11 cellular contexts compared by ENCODE assay signal in genomic region chr1:40399984-40400704, GRCh38. TPM values are rescaled to one million over a fixed set of nuclear protein-coding genes. Genes with fewer than 3 reads are reported as not detected.
DNase-seq lines count a peak whose midpoint lies in the region; ATAC-seq, FAIRE-seq and TF ChIP-seq lines count a peak whose summit lies in the region.
"Had no signal": no experiment of that assay in that cellular context is flagged by ENCODE, and none has a peak within 500 bp of the region (broad histone marks: within the 10 kb centered on the region; RNA-seq: fewer than 3 reads in every experiment).

No MANE protein-coding gene starts in this region.

- peak overlapping the region; percentile 8 to 83 (median 61) for H3K27ac Mint-ChIP-seq in immature natural killer cell

- no peaks in the 10 kb centered on the region for H3K36me3 Mint-ChIP-seq in immature natural killer cell

- H3K9me3 Mint-ChIP-seq in immature natural killer cell: no peaks in the 10 kb centered on the region

- DNase-seq in GM10266 (ENCODE audit: extremely low spot score) (peak; percentile 77), MV-4-11 (lab: John Stamatoyannopoulos, UW) (peak; percentile 54), immature natural killer cell (no peak), HuH-7 (ENCODE audit: low spot score) (no peak), D721Med (ENCODE audit: insufficient read length, low spot score) (no peak), AG08396 (ENCODE audit: low spot score) (no peak)
- DNase-seq: GF-D8, IMR-90, T1000 had no signal

- H3K27me3 Mint-ChIP-seq in immature natural killer cell (ENCODE audit: low read depth in 3 of 3): peaks cover 0 to 3% (median 0%) of the 10 kb centered on the region in 3 donors

- no peak for TF ChIP-seq CTCF in GM10266 (IDR thresholded peaks at IDR 0.05; ENCODE audit: control insufficient read depth, insufficient read depth, low read depth, missing control alignments)
- no peak for TF ChIP-seq CTCF in D721Med (IDR thresholded peaks at IDR 0.05; ENCODE audit: insufficient read depth, missing control alignments)

- peak overlapping the region in 3 of 5 donors; percentile 5 to 42 (median 14) for H3K4me3 Mint-ChIP-seq in immature natural killer cell

- ATAC-seq in GM21367 (IDR thresholded peaks at IDR 0.05; ENCODE audit: unreplicated experiment) (peak; percentile 43), HG03159 (IDR thresholded peaks at IDR 0.05; ENCODE audit: unreplicated experiment) (no peak)

- FAIRE-seq in D721Med (lab: Jason Lieb, UNC): no peak

- peaks cover 82 to 97% of the 10 kb centered on the region in 2 donors for H3K4me1 Mint-ChIP-seq in immature natural killer cell

RNA-seq across cellular contexts. Expression of gene SMAP2, which starts 26.6 kb away (rescaled TPM):
- 100 to 1,000 TPM; 166 to 280 (median 170) TPM for polyA plus RNA-seq in immature natural killer cell

RNA-seq across cellular contexts. Expression of gene ZFP69B, which starts 50.1 kb away (rescaled TPM):
- 1 to 10 TPM in 1 of 3 donors, under 1 TPM in 1, not detected in 1; 0.92 to 1.3 TPM for polyA plus RNA-seq in immature natural killer cell

Comparison
In these comparisons a context has a peak if more than half of its experiments do, and no peak if none do; other contexts are left out.
1. DNase-seq: peak in GM10266 (single experiment) and MV-4-11 (single experiment); none in immature natural killer cell (0 of 3), HuH-7 (single experiment), D721Med (single experiment) and AG08396 (single experiment).